Comparison of ENCODE assay signal across 8 cellular contexts in genomic region chrX:3262906-3263305, GRCh38.
A peak's percentile ranks its signal among the peaks of the same experiment; 100 is the strongest.
DNase-seq lines count a peak whose midpoint lies in the region; TF ChIP-seq lines count a peak whose summit lies in the region.
"Had no signal": no experiment of that assay in that cellular context is flagged by ENCODE, and none has a peak within 500 bp of the region (broad histone marks: within the 10 kb centered on the region; RNA-seq: fewer than 3 reads in every experiment).

No MANE protein-coding gene starts in this region.

- peaks cover 19% of the 10 kb centered on the region for H3K9me3 Mint-ChIP-seq in type B pancreatic cell
- peaks cover 2 to 28% (median 4%) of the 10 kb centered on the region in 6 donors for H3K9me3 Mint-ChIP-seq in immature natural killer cell

- H3K36me3 Mint-ChIP-seq in type B pancreatic cell (peaks cover 6% of the 10 kb centered on the region), immature natural killer cell (peaks cover 0 to 4% (median 0%) of the 10 kb centered on the region in 3 donors)

- DNase-seq in HS-5 (ENCODE audit: low read depth) (peak; percentile 53), adrenal gland (peak; percentile 19 to 60 (median 50)), hepatic stellate cell (ENCODE audit: low spot score) (peak; percentile 25), type B pancreatic cell (ENCODE audit: extremely low spot score, unreplicated experiment) (no peak), immature natural killer cell (no peak), COR-L47 (lab: John Stamatoyannopoulos, UW) (no peak), D341Med (ENCODE audit: low spot score) (no peak)
- DNase-seq: Karpas-422 had no signal

- H3K4me1 ChIP-seq in adrenal gland (replicated peaks in 1 of 2): peaks cover 0 to 7% of the 10 kb centered on the region in 2 donors

- no peak for TF ChIP-seq CTCF in adrenal gland (IDR thresholded peaks at IDR 0.05)
- TF ChIP-seq CTCF in type B pancreatic cell (conservative IDR thresholded peaks at IDR 0.05): no peak

- H3K27me3 ChIP-seq in adrenal gland: no peaks in the 10 kb centered on the region

- no peak overlapping the region for H3K4me3 Mint-ChIP-seq in type B pancreatic cell
- H3K4me3 Mint-ChIP-seq in immature natural killer cell: no peak overlapping the region

- peaks cover 18% of the 10 kb centered on the region for H3K4me1 Mint-ChIP-seq in type B pancreatic cell (ENCODE audit: unreplicated experiment)
- no peaks in the 10 kb centered on the region for H3K4me1 Mint-ChIP-seq in immature natural killer cell

- no peaks in the 10 kb centered on the region for H3K27me3 Mint-ChIP-seq in type B pancreatic cell
- H3K27me3 Mint-ChIP-seq in immature natural killer cell (ENCODE audit: low read depth in 3 of 3): peaks cover 0 to 8% (median 3%) of the 10 kb centered on the region in 3 donors

- peak overlapping the region in 4 of 5 donors; percentile 30 to 68 (median 44) for H3K27ac ChIP-seq in adrenal gland

- peaks cover 0 to 4% (median 0%) of the 10 kb centered on the region in 3 donors for H3K9me3 ChIP-seq in adrenal gland (replicated peaks in 1 of 3)

- peak in 1 of 2 donors; percentile 54 for TF ChIP-seq POLR2A in adrenal gland (IDR thresholded peaks at IDR 0.05)

- peak overlapping the region; percentile 28 for H3K27ac Mint-ChIP-seq in type B pancreatic cell
- no peak overlapping the region for H3K27ac Mint-ChIP-seq in immature natural killer cell

- WGBS in adrenal gland, 4 donors: 29 to 59% (median 53%) methylated on average over 1 of the region's 1 CpG

- H3K36me3 ChIP-seq in adrenal gland (replicated peaks in 1 of 2): no peaks in the 10 kb centered on the region

- H3K4me3 ChIP-seq in adrenal gland: no peak overlapping the region

- intact Hi-C loops in adrenal gland (cut with DNase I): no loop called here

Comparison
In these comparisons a context has a peak if more than half of its experiments do, and no peak if none do; other contexts are left out.
1. DNase-seq: peak in HS-5 (single experiment), adrenal gland (7 of 7) and hepatic stellate cell (single experiment); none in type B pancreatic cell (single experiment), immature natural killer cell (0 of 3), COR-L47 (single experiment) and D341Med (single experiment).